Comparison of ENCODE assay signal across 1 cellular context in the genomic region with DNA sequence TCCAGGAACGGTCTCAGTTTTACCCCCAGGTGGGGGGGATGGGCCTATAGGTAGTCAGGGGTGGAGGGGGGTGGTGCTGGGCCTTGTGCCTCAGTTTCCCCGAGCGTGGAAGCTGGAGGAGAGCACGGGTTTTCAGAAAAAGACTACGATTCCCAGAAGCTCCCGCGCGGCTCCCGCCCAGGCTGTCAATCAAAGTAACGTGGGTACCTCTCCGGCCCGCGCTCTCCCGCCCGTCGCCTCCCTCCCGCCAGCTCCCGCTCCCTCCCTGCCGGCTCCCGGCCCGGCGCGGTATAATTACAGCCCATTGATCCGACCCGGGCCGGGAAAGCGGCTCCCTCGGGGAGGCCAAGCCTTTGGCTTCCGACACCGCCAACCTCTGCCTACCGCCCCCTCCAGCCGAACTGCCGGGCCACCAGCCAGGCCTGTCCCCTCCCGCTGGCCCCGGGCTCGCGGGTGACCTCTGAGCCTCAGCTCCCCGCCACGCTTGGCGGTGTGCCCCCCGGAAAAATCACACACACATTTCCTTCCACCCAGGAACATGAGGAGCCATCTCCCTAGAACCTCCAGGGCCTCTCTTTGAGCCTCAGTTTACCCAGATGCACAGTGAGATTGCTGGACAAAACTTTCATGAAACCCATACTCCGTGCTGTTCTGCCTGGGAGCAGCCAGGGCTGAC.
TF ChIP-seq lines count a peak whose summit lies in the region.

No MANE protein-coding gene starts in this region.

TF ChIP-seq in HepG2, 621 proteins besides CTCF, POLR2A, EP300 and RAD21 (continued from another document and continues in another):
- TF ChIP-seq, protein P1, sequence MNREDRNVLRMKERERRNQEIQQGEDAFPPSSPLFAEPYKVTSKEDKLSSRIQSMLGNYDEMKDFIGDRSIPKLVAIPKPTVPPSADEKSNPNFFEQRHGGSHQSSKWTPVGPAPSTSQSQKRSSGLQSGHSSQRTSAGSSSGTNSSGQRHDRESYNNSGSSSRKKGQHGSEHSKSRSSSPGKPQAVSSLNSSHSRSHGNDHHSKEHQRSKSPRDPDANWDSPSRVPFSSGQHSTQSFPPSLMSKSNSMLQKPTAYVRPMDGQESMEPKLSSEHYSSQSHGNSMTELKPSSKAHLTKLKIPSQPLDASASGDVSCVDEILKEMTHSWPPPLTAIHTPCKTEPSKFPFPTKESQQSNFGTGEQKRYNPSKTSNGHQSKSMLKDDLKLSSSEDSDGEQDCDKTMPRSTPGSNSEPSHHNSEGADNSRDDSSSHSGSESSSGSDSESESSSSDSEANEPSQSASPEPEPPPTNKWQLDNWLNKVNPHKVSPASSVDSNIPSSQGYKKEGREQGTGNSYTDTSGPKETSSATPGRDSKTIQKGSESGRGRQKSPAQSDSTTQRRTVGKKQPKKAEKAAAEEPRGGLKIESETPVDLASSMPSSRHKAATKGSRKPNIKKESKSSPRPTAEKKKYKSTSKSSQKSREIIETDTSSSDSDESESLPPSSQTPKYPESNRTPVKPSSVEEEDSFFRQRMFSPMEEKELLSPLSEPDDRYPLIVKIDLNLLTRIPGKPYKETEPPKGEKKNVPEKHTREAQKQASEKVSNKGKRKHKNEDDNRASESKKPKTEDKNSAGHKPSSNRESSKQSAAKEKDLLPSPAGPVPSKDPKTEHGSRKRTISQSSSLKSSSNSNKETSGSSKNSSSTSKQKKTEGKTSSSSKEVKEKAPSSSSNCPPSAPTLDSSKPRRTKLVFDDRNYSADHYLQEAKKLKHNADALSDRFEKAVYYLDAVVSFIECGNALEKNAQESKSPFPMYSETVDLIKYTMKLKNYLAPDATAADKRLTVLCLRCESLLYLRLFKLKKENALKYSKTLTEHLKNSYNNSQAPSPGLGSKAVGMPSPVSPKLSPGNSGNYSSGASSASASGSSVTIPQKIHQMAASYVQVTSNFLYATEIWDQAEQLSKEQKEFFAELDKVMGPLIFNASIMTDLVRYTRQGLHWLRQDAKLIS (CRISPR knock-in tag; IDR thresholded peaks at IDR 0.05) = no peak
- TF ChIP-seq GATA4 (IDR thresholded peaks at IDR 0.05; ENCODE audit: borderline replicate concordance, low read depth) (peak; percentile 84; the same call in 1 of the 2 replicates), BRD4 (CRISPR knock-in tag; IDR thresholded peaks at IDR 0.05) (no peak), ZNF567 (CRISPR knock-in tag; IDR thresholded peaks at IDR 0.05; ENCODE audit: borderline replicate concordance) (no peak), TOPORS (CRISPR knock-in tag; IDR thresholded peaks at IDR 0.05) (0 out of 2 replicates have a peak, but pooled peaks have one; percentile 46), RBM39 (IDR thresholded peaks at IDR 0.05; ENCODE audit: low read depth, low read length, poor library complexity, severe bottlenecking) (peak; percentile 67), HDAC1 (CRISPR knock-in tag; IDR thresholded peaks at IDR 0.05) (peak; percentile 88), ZNF121 (CRISPR knock-in tag; IDR thresholded peaks at IDR 0.05) (peak; percentile 39; the same call in 1 of the 2 replicates), ZNF224 (CRISPR knock-in tag; IDR thresholded peaks at IDR 0.05) (no peak), NKX3-1 (CRISPR knock-in tag; IDR thresholded peaks at IDR 0.05) (no peak), BRCA1 (CRISPR knock-in tag; IDR thresholded peaks at IDR 0.05) (no peak), SOX5 (CRISPR knock-in tag; IDR thresholded peaks at IDR 0.05; ENCODE audit: borderline replicate concordance) (peak; percentile 47; the same call in 1 of the 2 replicates), CAMTA2 (CRISPR knock-in tag; IDR thresholded peaks at IDR 0.05; ENCODE audit: borderline replicate concordance) (no peak), ZKSCAN1 (IDR thresholded peaks at IDR 0.05; ENCODE audit: low read length) (no peak), RXRB (CRISPR knock-in tag; IDR thresholded peaks at IDR 0.05; ENCODE audit: borderline replicate concordance) (peak; percentile 54), HMG20B (CRISPR knock-in tag; conservative IDR thresholded peaks at IDR 0.05) (no peak), GATAD1 (CRISPR knock-in tag; IDR thresholded peaks at IDR 0.05) (peak; percentile 49; the same call in 1 of the 2 replicates), ARNT (IDR thresholded peaks at IDR 0.05) (no peak), ZNF7 (CRISPR knock-in tag; IDR thresholded peaks at IDR 0.05) (no peak), MTF1 (CRISPR knock-in tag; IDR thresholded peaks at IDR 0.05) (no peak), NR2F1 (CRISPR knock-in tag; IDR thresholded peaks at IDR 0.05) (peak in 1 of 2 experiments; percentile 22; a peak in 1 of 4 replicates), MED1 (CRISPR knock-in tag; IDR thresholded peaks at IDR 0.05) (peak; percentile 76), TCF7 (IDR thresholded peaks at IDR 0.05; ENCODE audit: low read depth) (peak; percentile 11; the same call in 1 of the 2 replicates), ZNF883 (CRISPR knock-in tag; IDR thresholded peaks at IDR 0.05; ENCODE audit: not compliant biosample characterization) (no peak), ZNF232 (CRISPR knock-in tag; IDR thresholded peaks at IDR 0.05; ENCODE audit: borderline replicate concordance) (no peak), KDM5A (IDR thresholded peaks at IDR 0.05; ENCODE audit: borderline replicate concordance, low read length) (peak; percentile 50; the same call in 1 of the 2 replicates), TRIM24 (CRISPR knock-in tag; IDR thresholded peaks at IDR 0.05) (no peak), STAG1 (CRISPR knock-in tag; IDR thresholded peaks at IDR 0.05) (peak; percentile 22), IKZF4 (CRISPR knock-in tag; IDR thresholded peaks at IDR 0.05; ENCODE audit: borderline replicate concordance, low read depth, not compliant biosample characterization) (no peak), ZMYM4 (CRISPR knock-in tag; IDR thresholded peaks at IDR 0.05) (0 out of 2 replicates have a peak, but pooled peaks have one; percentile 10), KAT7 (CRISPR knock-in tag; IDR thresholded peaks at IDR 0.05; ENCODE audit: borderline replicate concordance) (no peak)
- TF ChIP-seq, protein P2, sequence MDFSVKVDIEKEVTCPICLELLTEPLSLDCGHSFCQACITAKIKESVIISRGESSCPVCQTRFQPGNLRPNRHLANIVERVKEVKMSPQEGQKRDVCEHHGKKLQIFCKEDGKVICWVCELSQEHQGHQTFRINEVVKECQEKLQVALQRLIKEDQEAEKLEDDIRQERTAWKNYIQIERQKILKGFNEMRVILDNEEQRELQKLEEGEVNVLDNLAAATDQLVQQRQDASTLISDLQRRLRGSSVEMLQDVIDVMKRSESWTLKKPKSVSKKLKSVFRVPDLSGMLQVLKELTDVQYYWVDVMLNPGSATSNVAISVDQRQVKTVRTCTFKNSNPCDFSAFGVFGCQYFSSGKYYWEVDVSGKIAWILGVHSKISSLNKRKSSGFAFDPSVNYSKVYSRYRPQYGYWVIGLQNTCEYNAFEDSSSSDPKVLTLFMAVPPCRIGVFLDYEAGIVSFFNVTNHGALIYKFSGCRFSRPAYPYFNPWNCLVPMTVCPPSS (IDR thresholded peaks at IDR 0.05) = no peak
- TF ChIP-seq, protein P3, sequence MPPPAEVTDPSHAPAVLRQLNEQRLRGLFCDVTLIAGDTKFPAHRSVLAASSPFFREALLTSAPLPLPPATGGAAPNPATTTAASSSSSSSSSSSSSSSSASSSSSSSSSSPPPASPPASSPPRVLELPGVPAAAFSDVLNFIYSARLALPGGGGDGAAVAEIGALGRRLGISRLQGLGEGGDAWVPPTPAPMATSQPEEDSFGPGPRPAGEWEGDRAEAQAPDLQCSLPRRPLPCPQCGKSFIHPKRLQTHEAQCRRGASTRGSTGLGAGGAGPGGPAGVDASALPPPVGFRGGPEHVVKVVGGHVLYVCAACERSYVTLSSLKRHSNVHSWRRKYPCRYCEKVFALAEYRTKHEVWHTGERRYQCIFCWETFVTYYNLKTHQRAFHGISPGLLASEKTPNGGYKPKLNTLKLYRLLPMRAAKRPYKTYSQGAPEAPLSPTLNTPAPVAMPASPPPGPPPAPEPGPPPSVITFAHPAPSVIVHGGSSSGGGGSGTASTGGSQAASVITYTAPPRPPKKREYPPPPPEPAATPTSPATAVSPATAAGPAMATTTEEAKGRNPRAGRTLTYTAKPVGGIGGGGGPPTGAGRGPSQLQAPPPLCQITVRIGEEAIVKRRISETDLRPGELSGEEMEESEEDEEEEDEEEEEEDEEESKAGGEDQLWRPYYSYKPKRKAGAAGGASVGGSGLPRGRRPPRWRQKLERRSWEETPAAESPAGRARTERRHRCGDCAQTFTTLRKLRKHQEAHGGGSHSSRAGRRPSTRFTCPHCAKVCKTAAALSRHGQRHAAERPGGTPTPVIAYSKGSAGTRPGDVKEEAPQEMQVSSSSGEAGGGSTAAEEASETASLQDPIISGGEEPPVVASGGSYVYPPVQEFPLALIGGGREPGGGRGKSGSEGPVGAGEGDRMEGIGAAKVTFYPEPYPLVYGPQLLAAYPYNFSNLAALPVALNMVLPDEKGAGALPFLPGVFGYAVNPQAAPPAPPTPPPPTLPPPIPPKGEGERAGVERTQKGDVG (CRISPR knock-in tag; IDR thresholded peaks at IDR 0.05; ENCODE audit: borderline replicate concordance) = no peak
- TF ChIP-seq, protein P4, sequence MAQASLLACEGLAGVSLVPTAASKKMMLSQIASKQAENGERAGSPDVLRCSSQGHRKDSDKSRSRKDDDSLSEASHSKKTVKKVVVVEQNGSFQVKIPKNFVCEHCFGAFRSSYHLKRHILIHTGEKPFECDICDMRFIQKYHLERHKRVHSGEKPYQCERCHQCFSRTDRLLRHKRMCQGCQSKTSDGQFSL (CRISPR knock-in tag; IDR thresholded peaks at IDR 0.05) = peak; percentile 48; the same call in 1 of the 2 replicates
- TF ChIP-seq, protein P5, sequence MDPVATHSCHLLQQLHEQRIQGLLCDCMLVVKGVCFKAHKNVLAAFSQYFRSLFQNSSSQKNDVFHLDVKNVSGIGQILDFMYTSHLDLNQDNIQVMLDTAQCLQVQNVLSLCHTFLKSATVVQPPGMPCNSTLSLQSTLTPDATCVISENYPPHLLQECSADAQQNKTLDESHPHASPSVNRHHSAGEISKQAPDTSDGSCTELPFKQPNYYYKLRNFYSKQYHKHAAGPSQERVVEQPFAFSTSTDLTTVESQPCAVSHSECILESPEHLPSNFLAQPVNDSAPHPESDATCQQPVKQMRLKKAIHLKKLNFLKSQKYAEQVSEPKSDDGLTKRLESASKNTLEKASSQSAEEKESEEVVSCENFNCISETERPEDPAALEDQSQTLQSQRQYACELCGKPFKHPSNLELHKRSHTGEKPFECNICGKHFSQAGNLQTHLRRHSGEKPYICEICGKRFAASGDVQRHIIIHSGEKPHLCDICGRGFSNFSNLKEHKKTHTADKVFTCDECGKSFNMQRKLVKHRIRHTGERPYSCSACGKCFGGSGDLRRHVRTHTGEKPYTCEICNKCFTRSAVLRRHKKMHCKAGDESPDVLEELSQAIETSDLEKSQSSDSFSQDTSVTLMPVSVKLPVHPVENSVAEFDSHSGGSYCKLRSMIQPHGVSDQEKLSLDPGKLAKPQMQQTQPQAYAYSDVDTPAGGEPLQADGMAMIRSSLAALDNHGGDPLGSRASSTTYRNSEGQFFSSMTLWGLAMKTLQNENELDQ (CRISPR knock-in tag; IDR thresholded peaks at IDR 0.05; ENCODE audit: borderline replicate concordance) = no peak
- TF ChIP-seq, protein P6, sequence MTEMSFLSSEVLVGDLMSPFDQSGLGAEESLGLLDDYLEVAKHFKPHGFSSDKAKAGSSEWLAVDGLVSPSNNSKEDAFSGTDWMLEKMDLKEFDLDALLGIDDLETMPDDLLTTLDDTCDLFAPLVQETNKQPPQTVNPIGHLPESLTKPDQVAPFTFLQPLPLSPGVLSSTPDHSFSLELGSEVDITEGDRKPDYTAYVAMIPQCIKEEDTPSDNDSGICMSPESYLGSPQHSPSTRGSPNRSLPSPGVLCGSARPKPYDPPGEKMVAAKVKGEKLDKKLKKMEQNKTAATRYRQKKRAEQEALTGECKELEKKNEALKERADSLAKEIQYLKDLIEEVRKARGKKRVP (CRISPR knock-in tag; IDR thresholded peaks at IDR 0.05) = peak in 1 of 2 experiments; percentile 39; a peak in 1 of 4 replicates
- TF ChIP-seq, protein P7, sequence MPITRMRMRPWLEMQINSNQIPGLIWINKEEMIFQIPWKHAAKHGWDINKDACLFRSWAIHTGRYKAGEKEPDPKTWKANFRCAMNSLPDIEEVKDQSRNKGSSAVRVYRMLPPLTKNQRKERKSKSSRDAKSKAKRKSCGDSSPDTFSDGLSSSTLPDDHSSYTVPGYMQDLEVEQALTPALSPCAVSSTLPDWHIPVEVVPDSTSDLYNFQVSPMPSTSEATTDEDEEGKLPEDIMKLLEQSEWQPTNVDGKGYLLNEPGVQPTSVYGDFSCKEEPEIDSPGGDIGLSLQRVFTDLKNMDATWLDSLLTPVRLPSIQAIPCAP (CRISPR knock-in tag; IDR thresholded peaks at IDR 0.05; ENCODE audit: low read depth) = no peak
- TF ChIP-seq, protein P8, sequence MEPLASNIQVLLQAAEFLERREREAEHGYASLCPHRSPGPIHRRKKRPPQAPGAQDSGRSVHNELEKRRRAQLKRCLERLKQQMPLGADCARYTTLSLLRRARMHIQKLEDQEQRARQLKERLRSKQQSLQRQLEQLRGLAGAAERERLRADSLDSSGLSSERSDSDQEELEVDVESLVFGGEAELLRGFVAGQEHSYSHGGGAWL (CRISPR knock-in tag; IDR thresholded peaks at IDR 0.05) = peak; percentile 57; the same call in 1 of the 2 replicates
- TF ChIP-seq, protein P9, sequence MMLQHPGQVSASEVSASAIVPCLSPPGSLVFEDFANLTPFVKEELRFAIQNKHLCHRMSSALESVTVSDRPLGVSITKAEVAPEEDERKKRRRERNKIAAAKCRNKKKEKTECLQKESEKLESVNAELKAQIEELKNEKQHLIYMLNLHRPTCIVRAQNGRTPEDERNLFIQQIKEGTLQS (CRISPR knock-in tag; IDR thresholded peaks at IDR 0.05) = no peak
- TF ChIP-seq, protein P10, sequence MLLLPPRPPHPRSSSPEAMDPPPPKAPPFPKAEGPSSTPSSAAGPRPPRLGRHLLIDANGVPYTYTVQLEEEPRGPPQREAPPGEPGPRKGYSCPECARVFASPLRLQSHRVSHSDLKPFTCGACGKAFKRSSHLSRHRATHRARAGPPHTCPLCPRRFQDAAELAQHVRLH (CRISPR knock-in tag; IDR thresholded peaks at IDR 0.05; ENCODE audit: borderline replicate concordance, low read depth) = no peak
- TF ChIP-seq, protein P11, sequence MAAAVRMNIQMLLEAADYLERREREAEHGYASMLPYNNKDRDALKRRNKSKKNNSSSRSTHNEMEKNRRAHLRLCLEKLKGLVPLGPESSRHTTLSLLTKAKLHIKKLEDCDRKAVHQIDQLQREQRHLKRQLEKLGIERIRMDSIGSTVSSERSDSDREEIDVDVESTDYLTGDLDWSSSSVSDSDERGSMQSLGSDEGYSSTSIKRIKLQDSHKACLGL (CRISPR knock-in tag; IDR thresholded peaks at IDR 0.05) = no peak
